8 cellular contexts compared by ENCODE assay signal in the genomic region with DNA sequence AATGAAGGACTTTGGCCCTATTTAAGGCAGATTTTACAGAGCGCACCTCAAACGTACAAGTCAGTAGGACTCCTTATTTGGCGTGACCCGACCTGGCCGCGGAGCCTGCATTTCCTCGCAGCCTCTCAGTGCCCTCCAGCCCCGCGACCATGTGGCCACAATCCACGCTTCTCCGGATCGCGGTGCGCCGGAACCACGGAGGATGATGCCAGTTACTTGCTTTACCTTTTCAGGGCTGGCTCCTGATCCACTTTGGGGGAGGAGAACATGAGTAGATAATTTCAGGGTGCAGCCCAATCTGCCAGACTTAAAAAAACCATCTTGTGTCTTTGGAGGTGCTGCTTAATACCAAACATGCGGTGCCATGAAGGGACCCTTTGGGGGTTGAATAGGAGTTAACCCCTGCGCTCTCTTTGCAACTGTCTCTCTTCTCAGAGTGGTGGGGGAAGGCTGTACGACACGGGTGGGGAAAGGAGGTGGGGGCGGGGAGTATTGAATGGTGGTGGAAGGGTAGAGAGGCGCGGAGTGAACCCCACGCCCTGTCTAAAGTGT. TPM values are rescaled to one million over a fixed set of nuclear protein-coding genes. Genes with fewer than 3 reads are reported as not detected.
A peak's percentile ranks its signal among the peaks of the same experiment; 100 is the strongest.
DNase-seq lines count a peak whose midpoint lies in the region; ATAC-seq and TF ChIP-seq lines count a peak whose summit lies in the region.

No MANE protein-coding gene starts in this region.

- H3K9me3 Mint-ChIP-seq in Calu3 (ENCODE audit: low read depth, unreplicated experiment), result no peaks in the 10 kb centered on the region

- peaks cover 18% of the 10 kb centered on the region for H3K36me3 Mint-ChIP-seq in Calu3 (ENCODE audit: insufficient read depth, unreplicated experiment)

- H3K4me1 ChIP-seq in duodenal mucosa (ENCODE audit: control insufficient read depth in 1 of 2, insufficient read depth in 2 of 2, low read length in 2 of 2) (peaks cover 12 to 22% of the 10 kb centered on the region in 2 donors), muscle layer of colon (ENCODE audit: insufficient read depth, low read length) (peaks cover 15% of the 10 kb centered on the region)

- H3K4me3 ChIP-seq in duodenal mucosa (ENCODE audit: low read depth in 1 of 2, low read length in 2 of 2) (peak overlapping the region; percentile 86 to 90), muscle layer of colon (ENCODE audit: low read depth in 1 of 2, low read length in 2 of 2) (peak overlapping the region; percentile 79 to 99)

- H3K9ac ChIP-seq in duodenal mucosa (ENCODE audit: low read depth in 1 of 2, low read length in 2 of 2) (peak overlapping the region; percentile 77 to 91), muscle layer of colon (ENCODE audit: low read length) (no peak overlapping the region)

- H3K27me3 ChIP-seq in duodenal mucosa (ENCODE audit: control insufficient read depth in 1 of 2, insufficient read depth in 2 of 2, low read length in 2 of 2) (no peaks in the 10 kb centered on the region), muscle layer of colon (ENCODE audit: control insufficient read depth in 1 of 2, insufficient read depth in 2 of 2, low read length in 2 of 2) (no peaks in the 10 kb centered on the region)

- ATAC-seq in GM18861 (IDR thresholded peaks at IDR 0.05; ENCODE audit: unreplicated experiment) (no peak), HG03378 (IDR thresholded peaks at IDR 0.05; ENCODE audit: unreplicated experiment) (no peak), GM18868 (IDR thresholded peaks at IDR 0.05; ENCODE audit: unreplicated experiment) (no peak)

- H3K4me3 Mint-ChIP-seq in Calu3 (ENCODE audit: low read depth, unreplicated experiment), result peak overlapping the region; percentile 69

- TF ChIP-seq CTCF in Calu3 (IDR thresholded peaks at IDR 0.05; ENCODE audit: unreplicated experiment), result no peak

- no peak for DNase-seq in Calu3
- DNase-seq in T follicular helper cell (ENCODE audit: low read depth), result peak; percentile 7
- no peak for DNase-seq in cerebellar cortex (ENCODE audit: low spot score)

- intact Hi-C loops in Calu3 (cut with micrococcal nuclease; ENCODE audit: unreplicated experiment), result no loop called here

- peak overlapping the region; percentile 99 for H3K27ac ChIP-seq in duodenal mucosa (ENCODE audit: low read depth, low read length)
- H3K27ac ChIP-seq in muscle layer of colon (ENCODE audit: low read depth, low read length), result peak overlapping the region; percentile 56

- H3K9me3 ChIP-seq in duodenal mucosa (ENCODE audit: control insufficient read depth in 1 of 2, low read length in 2 of 2) (no peaks in the 10 kb centered on the region), muscle layer of colon (ENCODE audit: low read length) (no peaks in the 10 kb centered on the region)

- H3K4me1 Mint-ChIP-seq in Calu3 (ENCODE audit: low read depth, unreplicated experiment), result peaks cover 13% of the 10 kb centered on the region

- H3K36me3 ChIP-seq in duodenal mucosa (ENCODE audit: control insufficient read depth in 1 of 2, insufficient read depth in 2 of 2, low read length in 2 of 2) (no peaks in the 10 kb centered on the region), muscle layer of colon (ENCODE audit: insufficient read depth, low read length) (no peaks in the 10 kb centered on the region)

- CTCF ChIA-PET in Calu3 (lab: Charles Lee), result no interaction called here

- no TSS peak for BruUV-seq in Calu3 (replicated peaks; lab: Mats Ljungman, UMichigan)

- H3K27ac Mint-ChIP-seq in Calu3 (ENCODE audit: unreplicated experiment), result no peak overlapping the region

- no peaks in the 10 kb centered on the region for H3K27me3 Mint-ChIP-seq in Calu3 (ENCODE audit: unreplicated experiment)

RNA-seq across cellular contexts. Expression of gene FRAT1, which starts 1.5 kb away (rescaled TPM):
- 2.1 TPM in 2 replicates for total RNA-seq in Calu3 (2022)

RNA-seq across cellular contexts. Expression of gene FRAT2, which starts 14.0 kb away (rescaled TPM):
- 6.0 and 7.4 TPM in 2 replicates for total RNA-seq in Calu3 (2022)

RNA-seq across cellular contexts. Expression of gene ARHGAP19, which starts 28.1 kb away (rescaled TPM):
- total RNA-seq in Calu3 (2022), result 3.7 and 6.7 TPM in 2 replicates
